33 cellular contexts compared by ENCODE assay signal in genomic region chr4:114653675-114654074, GRCh38. TPM values are rescaled to one million over a fixed set of nuclear protein-coding genes. Genes with fewer than 3 reads are reported as not detected.
"Had no signal": no experiment of that assay in that cellular context is flagged by ENCODE, and none has a peak within 500 bp of the region (broad histone marks: within the 10 kb centered on the region; RNA-seq: fewer than 3 reads in every experiment).

No MANE protein-coding gene starts in this region.

- H3K27ac ChIP-seq: brain microvascular endothelial cell, epithelial cell of prostate, esophagus squamous epithelium, gastroesophageal sphincter, WERI-Rb-1 had no signal

- ATAC-seq: activated CD4-positive, CD25-positive, alpha-beta regulatory T cell treated with anti-CD3 and anti-CD28 coated beads, Interleukin-2, amount 50 U/mL, for 24 hours; activated CD8-positive, alpha-beta T cell treated with anti-CD3 and anti-CD28 coated beads for 36 hours; activated T-cell treated with anti-CD3 and anti-CD28 coated beads, Interleukin-2, amount 50 U/mL, for 4 hours; activated T-helper 17 cell treated with anti-CD3 and anti-CD28 coated beads, Interleukin-2, amount 50 U/mL, for 72 hours; gastroesophageal sphincter; T-helper 17 cell had no signal

- DNase-seq: activated B cell treated with CpG ODN at 0.5 μM for 24 hours; activated CD4-positive, alpha-beta T cell treated with anti-CD3 and anti-CD28 coated beads for 48 hours; activated CD4-positive, alpha-beta T cell treated with anti-CD3 and anti-CD28 coated beads, Interleukin-2, amount 50 U/mL, for 1 hour; activated CD4-positive, alpha-beta T cell treated with anti-CD3 and anti-CD28 coated beads, Interleukin-2, amount 50 U/mL, for 48 hours; activated CD8-positive, alpha-beta memory T cell treated with anti-CD3 and anti-CD28 coated beads for 24 hours; activated CD8-positive, alpha-beta T cell treated with anti-CD3 and anti-CD28 coated beads for 36 hours; activated effector memory CD4-positive, alpha-beta T cell treated with Interleukin-2 at 50 U/mL for 16 hours; activated gamma-delta T cell treated with Interleukin-2 at 50 U/mL for 16 hours; activated naive CD4-positive, alpha-beta T cell treated with anti-CD3 and anti-CD28 coated beads, Interleukin-2, amount 50 U/mL, for 16 hours; activated naive CD4-positive, alpha-beta T cell treated with Interleukin-2 at 50 U/mL for 16 hours; activated T-cell treated with anti-CD3 and anti-CD28 coated beads, Interleukin-2, amount 50 U/mL, for 4 hours; amniotic stem cell; anterior cingulate cortex; brain microvascular endothelial cell; cortex of kidney; dermis blood vessel endothelial cell; effector CD8-positive, alpha-beta T cell; esophagus squamous epithelium; foreskin melanocyte; T-helper 1 cell; T-helper 17 cell; T1000; WERI-Rb-1 had no signal

- FAIRE-seq: astrocyte, bronchial epithelial cell, colon, endometrium, endothelial cell of umbilical vein had no signal

RNA-seq across cellular contexts. Expression of gene UGT8, which starts 55.1 kb away (rescaled TPM):
- total RNA-seq: chondrocyte had no signal
